ENCODE assay signal across 26 cellular contexts in genomic region chr18:65035701-65036100, GRCh38.
"Had no signal": no experiment of that assay in that cellular context is flagged by ENCODE, and none has a peak within 500 bp of the region (broad histone marks: within the 10 kb centered on the region; RNA-seq: fewer than 3 reads in every experiment).

No MANE protein-coding gene starts in this region.

- H3K9me3 ChIP-seq: lower lobe of right lung, ovary, right atrium auricular region, right lobe of liver, stomach, testis, thyroid gland, transverse colon, upper lobe of left lung, vagina had no signal

- H3K36me3 ChIP-seq: lower lobe of right lung, neural progenitor cell, ovary, right atrium auricular region, right lobe of liver, stomach, thyroid gland, transverse colon, upper lobe of left lung, vagina had no signal

- H3K27me3 ChIP-seq: neural progenitor cell, ovary, right atrium auricular region, right lobe of liver, stomach, testis, thyroid gland, transverse colon, upper lobe of left lung, vagina had no signal

- H3K4me1 ChIP-seq: lower lobe of right lung, neural progenitor cell, right atrium auricular region, right lobe of liver, stomach, testis, thyroid gland, transverse colon, upper lobe of left lung, vagina had no signal

- DNase-seq: hippocampal formation; kidney glomerular epithelial cell; left cardiac atrium; left ventricle myocardium superior; lower lobe of right lung; mammary epithelial cell; mesendoderm; naive B cell; natural killer cell; nephron progenitor cell; ovary; right lobe of liver; stimulated activated CD4-positive, alpha-beta T cell treated with anti-CD3 and anti-CD28 coated beads, Interleukin-2, amount 100 ng/mL, for 24 hours; stimulated activated CD4-positive, alpha-beta T cell treated with anti-CD3 and anti-CD28 coated beads, Interleukin-4, amount 100 ng/mL, for 1 hour; stimulated activated naive B cell treated with anti-CD40 and anti-IgM and Interleukin-4, amounts not matched to agents 10 μg/mL and 1 μg/mL and 100 μg/mL, for 72 hours; stimulated activated naive CD8-positive, alpha-beta T cell treated with anti-CD3 and anti-CD28 coated beads, Interleukin-15, Interleukin-2, amounts not matched to agents 100 U/mL and 50 U/mL, for 24 hours; stomach; testis; thyroid gland; transverse colon; upper lobe of left lung had no signal

- ATAC-seq: left cardiac atrium; left lobe of liver; left ventricle myocardium superior; lower lobe of right lung; natural killer cell; right lobe of liver; stimulated activated naive B cell treated with anti-CD40 and anti-IgM and Interleukin-4, amounts not matched to agents 10 μg/mL and 1 μg/mL and 100 μg/mL, for 72 hours; stimulated activated naive CD8-positive, alpha-beta T cell treated with anti-CD3 and anti-CD28 coated beads, Interleukin-15, Interleukin-2, amounts not matched to agents 100 U/mL and 50 U/mL, for 24 hours had no signal

- H3K27ac ChIP-seq: lower lobe of right lung, neural progenitor cell, ovary, right atrium auricular region, right lobe of liver, stomach, testis, thyroid gland, transverse colon, upper lobe of left lung, vagina had no signal

- H3K4me3 ChIP-seq: lower lobe of right lung, neural progenitor cell, ovary, right atrium auricular region, right lobe of liver, smooth muscle cell, stomach, testis, thyroid gland, transverse colon, upper lobe of left lung, vagina had no signal
